9 cellular contexts compared by ENCODE assay signal in the genomic region with DNA sequence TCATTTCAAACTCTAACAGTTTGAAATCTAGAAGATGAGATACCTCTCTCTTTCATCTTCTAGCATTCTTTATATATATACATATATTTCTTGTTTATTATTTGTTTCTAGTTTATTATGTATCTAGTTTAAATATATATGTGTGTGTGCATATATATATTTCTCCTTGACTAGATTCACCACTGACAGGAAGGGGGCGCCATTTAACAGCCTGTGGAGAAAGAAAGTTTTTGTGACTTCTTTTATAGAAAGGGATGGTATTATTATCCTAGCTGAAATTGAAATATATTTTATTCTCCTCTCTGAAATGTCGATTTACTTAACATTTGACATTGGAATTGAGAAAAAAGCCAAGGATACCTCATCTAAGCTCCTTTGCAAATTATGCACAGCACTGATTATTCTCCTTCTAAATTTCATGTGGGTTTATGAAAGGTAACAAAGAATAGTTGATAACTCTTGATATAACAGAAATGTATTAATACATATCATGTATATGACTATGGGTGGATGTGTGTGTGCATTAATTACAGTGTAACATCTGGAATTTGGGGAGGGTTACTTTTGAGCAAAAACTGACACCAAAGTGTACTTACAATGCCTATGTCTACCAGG.
DNase-seq lines count a peak whose midpoint lies in the region; ATAC-seq and TF ChIP-seq lines count a peak whose summit lies in the region.
"Had no signal": no experiment of that assay in that cellular context is flagged by ENCODE, and none has a peak within 500 bp of the region (broad histone marks: within the 10 kb centered on the region; RNA-seq: fewer than 3 reads in every experiment).

No MANE protein-coding gene starts in this region.

- DNase-seq in D341Med (ENCODE audit: low spot score) (peak; percentile 18), HFF-Myc (ENCODE audit: extremely low read depth, low read depth) (peak; percentile 47), NT2/D1 (ENCODE audit: low read depth, low spot score) (peak; percentile 25), amniotic epithelial cell (ENCODE audit: low read depth) (peak; percentile 46), hepatocyte (ENCODE audit: low spot score) (peak; percentile 77)
- DNase-seq in stimulated activated CD4-positive, alpha-beta T cell treated with anti-CD3 and anti-CD28 coated beads, Interleukin-1b, Interleukin-23, amount 100 ng/mL, for 24 hours (ENCODE audit: low read depth in 4 of 4, low spot score in 1 of 4) = peak in 3 of 4 experiments; percentile 1 to 22 (median 1)

- no peak overlapping the region for H3K4me2 ChIP-seq in hepatocyte

- H3K27me3 ChIP-seq in NT2/D1 (ENCODE audit: insufficient read depth, insufficient read length) (no peaks in the 10 kb centered on the region), hepatocyte (no peaks in the 10 kb centered on the region)

- no peaks in the 10 kb centered on the region for H3K79me2 ChIP-seq in hepatocyte

- H3K9me2 ChIP-seq in hepatocyte (replicated peaks; ENCODE audit: insufficient read depth) = no peaks in the 10 kb centered on the region

- TF ChIP-seq CTCF in HFF-Myc (IDR thresholded peaks at IDR 0.05; ENCODE audit: low read depth, low read length, missing control alignments) (peak; percentile 69), hepatocyte (IDR thresholded peaks at IDR 0.05; ENCODE audit: poor library complexity) (peak; percentile 92)

- H3K9me3 ChIP-seq in NT2/D1 (ENCODE audit: insufficient read depth, low read length) = no peaks in the 10 kb centered on the region
- H3K9me3 ChIP-seq in hepatocyte (ENCODE audit: low read depth) = no peaks in the 10 kb centered on the region

- no peak overlapping the region for H3K27ac ChIP-seq in hepatocyte
- H3K27ac ChIP-seq: SK-N-MC had no signal

- 0% methylated on average over 2 of the region's 2 CpGs for WGBS in hepatocyte (ENCODE audit: low lambda C conversion rate, missing lambda C conversion rate)

- ATAC-seq in HG02840 (IDR thresholded peaks at IDR 0.05; ENCODE audit: low FRiP score, unreplicated experiment) (no peak), GM21717 (IDR thresholded peaks at IDR 0.05; ENCODE audit: unreplicated experiment) (no peak)

- H3K4me1 ChIP-seq in NT2/D1 (ENCODE audit: insufficient read depth, insufficient read length) (no peaks in the 10 kb centered on the region), hepatocyte (ENCODE audit: insufficient read depth) (peaks cover 27% of the 10 kb centered on the region)

- no peak overlapping the region for H2AFZ ChIP-seq in hepatocyte

- H3K4me3 ChIP-seq in HFF-Myc (replicated peaks; ENCODE audit: low read depth, low read length) (no peak overlapping the region), NT2/D1 (ENCODE audit: insufficient read length, low read depth) (no peak overlapping the region), hepatocyte (no peak overlapping the region)
- H3K4me3 ChIP-seq: SK-N-MC had no signal

- H3K36me3 ChIP-seq in NT2/D1 (ENCODE audit: insufficient read depth, insufficient read length, low read length) (no peaks in the 10 kb centered on the region), hepatocyte (replicated peaks; ENCODE audit: insufficient read depth, low read depth) (no peaks in the 10 kb centered on the region)

- H4K20me1 ChIP-seq in hepatocyte (ENCODE audit: insufficient read depth, poor library complexity, severe bottlenecking) = no peaks in the 10 kb centered on the region

- no peak overlapping the region for H3K9ac ChIP-seq in NT2/D1 (ENCODE audit: insufficient read length, low read depth)

Comparison
In these comparisons a context has a peak if more than half of its experiments do, and no peak if none do; other contexts are left out.
1. DNase-seq: peak in every context shown above with its lines; median percentile 77 in hepatocyte; 47 in HFF-Myc; 46 in amniotic epithelial cell; 25 in NT2/D1; 18 in D341Med; 1 in stimulated activated CD4-positive, alpha-beta T cell treated with anti-CD3 and anti-CD28 coated beads, Interleukin-1b, Interleukin-23, amount 100 ng/mL, for 24 hours.